8 cellular contexts compared by ENCODE assay signal in genomic region chr2:233387667-233388528, GRCh38. TPM values are rescaled to one million over a fixed set of nuclear protein-coding genes. Genes with fewer than 3 reads are reported as not detected.
DNase-seq lines count a peak whose midpoint lies in the region; ATAC-seq and TF ChIP-seq lines count a peak whose summit lies in the region.

No MANE protein-coding gene starts in this region.

- H3K27ac ChIP-seq in adrenal gland (peak overlapping the region; percentile 73 to 95 (median 76)), skeletal muscle tissue (ENCODE audit: low read depth, low read length) (peak overlapping the region; percentile 71)

- WGBS in adrenal gland, 4 donors = 16 to 26% (median 20%) methylated on average over 20 to 25 of the region's 25 CpGs

- in situ Hi-C loops in GM13976 (cut with MboI; ENCODE audit: low sequenced_read_pairs, unreplicated experiment) = no loop called here

- intact Hi-C loops in adrenal gland (cut with DNase I) = no loop called here

- peak in 1 of 2 donors; percentile 49 for TF ChIP-seq POLR2A in adrenal gland (IDR thresholded peaks at IDR 0.05)

- H3K27me3 ChIP-seq in adrenal gland = no peaks in the 10 kb centered on the region
- H3K27me3 ChIP-seq in skeletal muscle tissue (ENCODE audit: control insufficient read depth in 3 of 3, insufficient read depth in 3 of 3, low read length in 3 of 3) = no peaks in the 10 kb centered on the region

- H3K9ac ChIP-seq in skeletal muscle tissue (ENCODE audit: low read depth in 1 of 3, low read length in 3 of 3) = peak overlapping the region in 2 of 3 donors; percentile 57 to 73

- H3K4me1 ChIP-seq in adrenal gland (replicated peaks in 1 of 2) (peaks cover 16 to 19% of the 10 kb centered on the region in 2 donors), skeletal muscle tissue (ENCODE audit: control insufficient read depth in 3 of 3, insufficient read depth in 3 of 3, low read length in 3 of 3) (peaks cover 33 to 40% (median 37%) of the 10 kb centered on the region in 3 donors)

- H3K4me3 ChIP-seq in adrenal gland = peak overlapping the region in 1 of 4 donors; percentile 41
- H3K4me3 ChIP-seq in skeletal muscle tissue (ENCODE audit: low read length in 3 of 3) = peak overlapping the region in 2 of 3 donors; percentile 39 to 61

- peaks cover 0 to 4% of the 10 kb centered on the region in 2 donors for H3K36me3 ChIP-seq in adrenal gland (replicated peaks in 1 of 2)
- no peaks in the 10 kb centered on the region for H3K36me3 ChIP-seq in skeletal muscle tissue (ENCODE audit: control insufficient read depth in 3 of 3, insufficient read depth in 3 of 3, low read length in 3 of 3)

- no peak for TF ChIP-seq CTCF in adrenal gland (IDR thresholded peaks at IDR 0.05)
- TF ChIP-seq CTCF in GM13976 (IDR thresholded peaks at IDR 0.05; ENCODE audit: borderline replicate concordance, control extremely low read depth, extremely low read depth, insufficient read depth, missing control alignments) = no peak

- no peaks in the 10 kb centered on the region for H3K9me3 ChIP-seq in adrenal gland (replicated peaks in 1 of 3)
- H3K9me3 ChIP-seq in skeletal muscle tissue (ENCODE audit: control insufficient read depth in 3 of 3, low read length in 3 of 3) = no peaks in the 10 kb centered on the region

- DNase-seq in GM04503 (ENCODE audit: low read depth) = peak; percentile 55
- peak; percentile 88 to 97 (median 95) for DNase-seq in adrenal gland
- peak; percentile 93 for DNase-seq in hepatic stellate cell (ENCODE audit: low spot score)
- DNase-seq in HT-29 (ENCODE audit: low spot score) = no peak
- DNase-seq in GM13976 (ENCODE audit: low spot score) = no peak

- ATAC-seq in GM19035 (IDR thresholded peaks at IDR 0.05; ENCODE audit: unreplicated experiment) (no peak), HG03095 (IDR thresholded peaks at IDR 0.05; ENCODE audit: unreplicated experiment) (no peak)

RNA-seq across cellular contexts. Expression of gene DGKD, which starts 33.6 kb away (rescaled TPM):
- total RNA-seq in adrenal gland (10 to 100 TPM in 6 of 8 donors, 1 to 10 TPM in 2; 8.8 to 25.2 (median 17.7) TPM), skeletal muscle tissue (17.2 TPM)
- 10 to 100 TPM in 2 of 3 donors, 1 to 10 TPM in 1; 6.8 to 43.8 (median 16.7) TPM for polyA plus RNA-seq in adrenal gland
- 18.2 and 18.7 TPM in 2 replicates for total RNA-seq in HT-29 (2014; rRNA removed; shearing (Covaris generic))

Comparison
In these comparisons a context has a peak if more than half of its experiments do, and no peak if none do; other contexts are left out.
1. DNase-seq: peak in GM04503 (single experiment), adrenal gland (7 of 7) and hepatic stellate cell (single experiment); none in HT-29 (single experiment) and GM13976 (single experiment).